Comparison of ENCODE assay signal across 1 cellular context in the genomic region with DNA sequence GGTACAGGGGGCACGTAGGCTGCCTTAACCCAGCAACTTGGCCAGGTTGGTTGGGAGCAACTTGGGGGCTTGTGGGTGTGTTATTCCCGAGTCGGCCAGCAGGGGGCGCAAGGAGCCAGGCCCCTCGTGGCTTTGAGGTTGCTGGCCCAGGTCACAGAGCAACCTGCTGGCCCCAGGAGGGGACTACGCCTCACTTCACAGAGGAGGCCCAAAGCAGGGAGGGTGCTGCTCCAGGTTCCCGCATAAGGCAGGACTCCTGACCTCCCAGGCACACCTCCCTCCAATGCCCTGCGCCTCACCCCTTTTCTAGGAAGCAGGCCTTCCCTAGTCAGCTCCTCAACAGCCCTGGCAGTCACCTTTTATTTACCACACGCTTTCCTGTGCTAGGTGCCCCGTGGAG.
TF ChIP-seq lines count a peak whose summit lies in the region.

No MANE protein-coding gene starts in this region.

TF ChIP-seq in HepG2, 621 proteins besides CTCF, POLR2A, EP300 and RAD21 (continued from another document and continues in another):
- TF ChIP-seq, protein P1, sequence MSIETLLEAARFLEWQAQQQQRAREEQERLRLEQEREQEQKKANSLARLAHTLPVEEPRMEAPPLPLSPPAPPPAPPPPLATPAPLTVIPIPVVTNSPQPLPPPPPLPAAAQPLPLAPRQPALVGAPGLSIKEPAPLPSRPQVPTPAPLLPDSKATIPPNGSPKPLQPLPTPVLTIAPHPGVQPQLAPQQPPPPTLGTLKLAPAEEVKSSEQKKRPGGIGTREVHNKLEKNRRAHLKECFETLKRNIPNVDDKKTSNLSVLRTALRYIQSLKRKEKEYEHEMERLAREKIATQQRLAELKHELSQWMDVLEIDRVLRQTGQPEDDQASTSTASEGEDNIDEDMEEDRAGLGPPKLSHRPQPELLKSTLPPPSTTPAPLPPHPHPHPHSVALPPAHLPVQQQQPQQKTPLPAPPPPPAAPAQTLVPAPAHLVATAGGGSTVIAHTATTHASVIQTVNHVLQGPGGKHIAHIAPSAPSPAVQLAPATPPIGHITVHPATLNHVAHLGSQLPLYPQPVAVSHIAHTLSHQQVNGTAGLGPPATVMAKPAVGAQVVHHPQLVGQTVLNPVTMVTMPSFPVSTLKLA (IDR thresholded peaks at IDR 0.05): no peak
- TF ChIP-seq RARA (CRISPR knock-in tag; IDR thresholded peaks at IDR 0.05): 0 out of 2 replicates have a peak, but pooled peaks have one; percentile 52
- no peak for TF ChIP-seq HNRNPL (IDR thresholded peaks at IDR 0.05; ENCODE audit: low read depth, low read length)
- TF ChIP-seq ZMYM3 (CRISPR knock-in tag; IDR thresholded peaks at IDR 0.05): no peak
- TF ChIP-seq PTBP1 (IDR thresholded peaks at IDR 0.05; ENCODE audit: low read depth, low read length, poor library complexity, severe bottlenecking): no peak
- no peak; the same call in 1 of the 2 replicates for TF ChIP-seq MAZ (IDR thresholded peaks at IDR 0.05; ENCODE audit: borderline replicate concordance, low read depth, low read length)
- peak; percentile 48; the same call in 1 of the 2 replicates for TF ChIP-seq MAZ (CRISPR knock-in tag; IDR thresholded peaks at IDR 0.05; ENCODE audit: low read depth)
- TF ChIP-seq ZNF703 (CRISPR knock-in tag; IDR thresholded peaks at IDR 0.05; ENCODE audit: borderline replicate concordance): no peak
- TF ChIP-seq, protein P2, sequence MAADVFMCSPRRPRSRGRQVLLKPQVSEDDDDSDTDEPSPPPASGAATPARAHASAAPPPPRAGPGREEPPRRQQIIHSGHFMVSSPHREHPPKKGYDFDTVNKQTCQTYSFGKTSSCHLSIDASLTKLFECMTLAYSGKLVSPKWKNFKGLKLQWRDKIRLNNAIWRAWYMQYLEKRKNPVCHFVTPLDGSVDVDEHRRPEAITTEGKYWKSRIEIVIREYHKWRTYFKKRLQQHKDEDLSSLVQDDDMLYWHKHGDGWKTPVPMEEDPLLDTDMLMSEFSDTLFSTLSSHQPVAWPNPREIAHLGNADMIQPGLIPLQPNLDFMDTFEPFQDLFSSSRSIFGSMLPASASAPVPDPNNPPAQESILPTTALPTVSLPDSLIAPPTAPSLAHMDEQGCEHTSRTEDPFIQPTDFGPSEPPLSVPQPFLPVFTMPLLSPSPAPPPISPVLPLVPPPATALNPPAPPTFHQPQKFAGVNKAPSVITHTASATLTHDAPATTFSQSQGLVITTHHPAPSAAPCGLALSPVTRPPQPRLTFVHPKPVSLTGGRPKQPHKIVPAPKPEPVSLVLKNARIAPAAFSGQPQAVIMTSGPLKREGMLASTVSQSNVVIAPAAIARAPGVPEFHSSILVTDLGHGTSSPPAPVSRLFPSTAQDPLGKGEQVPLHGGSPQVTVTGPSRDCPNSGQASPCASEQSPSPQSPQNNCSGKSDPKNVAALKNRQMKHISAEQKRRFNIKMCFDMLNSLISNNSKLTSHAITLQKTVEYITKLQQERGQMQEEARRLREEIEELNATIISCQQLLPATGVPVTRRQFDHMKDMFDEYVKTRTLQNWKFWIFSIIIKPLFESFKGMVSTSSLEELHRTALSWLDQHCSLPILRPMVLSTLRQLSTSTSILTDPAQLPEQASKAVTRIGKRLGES (CRISPR knock-in tag; IDR thresholded peaks at IDR 0.05; ENCODE audit: borderline replicate concordance): no peak
- TF ChIP-seq, protein P3, sequence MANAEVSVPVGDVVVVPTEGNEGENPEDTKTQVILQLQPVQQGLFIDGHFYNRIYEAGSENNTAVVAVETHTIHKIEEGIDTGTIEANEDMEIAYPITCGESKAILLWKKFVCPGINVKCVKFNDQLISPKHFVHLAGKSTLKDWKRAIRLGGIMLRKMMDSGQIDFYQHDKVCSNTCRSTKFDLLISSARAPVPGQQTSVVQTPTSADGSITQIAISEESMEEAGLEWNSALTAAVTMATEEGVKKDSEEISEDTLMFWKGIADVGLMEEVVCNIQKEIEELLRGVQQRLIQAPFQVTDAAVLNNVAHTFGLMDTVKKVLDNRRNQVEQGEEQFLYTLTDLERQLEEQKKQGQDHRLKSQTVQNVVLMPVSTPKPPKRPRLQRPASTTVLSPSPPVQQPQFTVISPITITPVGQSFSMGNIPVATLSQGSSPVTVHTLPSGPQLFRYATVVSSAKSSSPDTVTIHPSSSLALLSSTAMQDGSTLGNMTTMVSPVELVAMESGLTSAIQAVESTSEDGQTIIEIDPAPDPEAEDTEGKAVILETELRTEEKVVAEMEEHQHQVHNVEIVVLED (CRISPR knock-in tag; IDR thresholded peaks at IDR 0.05; ENCODE audit: borderline replicate concordance): no peak
- 0 out of 2 replicates have a peak, but pooled peaks have one; percentile 52 for TF ChIP-seq ZNF567 (CRISPR knock-in tag; IDR thresholded peaks at IDR 0.05; ENCODE audit: borderline replicate concordance)
- TF ChIP-seq ZKSCAN1 (IDR thresholded peaks at IDR 0.05; ENCODE audit: low read length): no peak
- no peak for TF ChIP-seq FOXK1 (CRISPR knock-in tag; IDR thresholded peaks at IDR 0.05; ENCODE audit: borderline replicate concordance, low read depth)
- TF ChIP-seq SSRP1 (CRISPR knock-in tag; IDR thresholded peaks at IDR 0.05): no peak
- TF ChIP-seq, protein P4, sequence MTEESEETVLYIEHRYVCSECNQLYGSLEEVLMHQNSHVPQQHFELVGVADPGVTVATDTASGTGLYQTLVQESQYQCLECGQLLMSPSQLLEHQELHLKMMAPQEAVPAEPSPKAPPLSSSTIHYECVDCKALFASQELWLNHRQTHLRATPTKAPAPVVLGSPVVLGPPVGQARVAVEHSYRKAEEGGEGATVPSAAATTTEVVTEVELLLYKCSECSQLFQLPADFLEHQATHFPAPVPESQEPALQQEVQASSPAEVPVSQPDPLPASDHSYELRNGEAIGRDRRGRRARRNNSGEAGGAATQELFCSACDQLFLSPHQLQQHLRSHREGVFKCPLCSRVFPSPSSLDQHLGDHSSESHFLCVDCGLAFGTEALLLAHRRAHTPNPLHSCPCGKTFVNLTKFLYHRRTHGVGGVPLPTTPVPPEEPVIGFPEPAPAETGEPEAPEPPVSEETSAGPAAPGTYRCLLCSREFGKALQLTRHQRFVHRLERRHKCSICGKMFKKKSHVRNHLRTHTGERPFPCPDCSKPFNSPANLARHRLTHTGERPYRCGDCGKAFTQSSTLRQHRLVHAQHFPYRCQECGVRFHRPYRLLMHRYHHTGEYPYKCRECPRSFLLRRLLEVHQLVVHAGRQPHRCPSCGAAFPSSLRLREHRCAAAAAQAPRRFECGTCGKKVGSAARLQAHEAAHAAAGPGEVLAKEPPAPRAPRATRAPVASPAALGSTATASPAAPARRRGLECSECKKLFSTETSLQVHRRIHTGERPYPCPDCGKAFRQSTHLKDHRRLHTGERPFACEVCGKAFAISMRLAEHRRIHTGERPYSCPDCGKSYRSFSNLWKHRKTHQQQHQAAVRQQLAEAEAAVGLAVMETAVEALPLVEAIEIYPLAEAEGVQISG (CRISPR knock-in tag; IDR thresholded peaks at IDR 0.05): peak; percentile 40; the same call in 1 of the 2 replicates
- TF ChIP-seq SNAI1 (CRISPR knock-in tag; IDR thresholded peaks at IDR 0.05; ENCODE audit: borderline replicate concordance): no peak
- TF ChIP-seq, protein P5, sequence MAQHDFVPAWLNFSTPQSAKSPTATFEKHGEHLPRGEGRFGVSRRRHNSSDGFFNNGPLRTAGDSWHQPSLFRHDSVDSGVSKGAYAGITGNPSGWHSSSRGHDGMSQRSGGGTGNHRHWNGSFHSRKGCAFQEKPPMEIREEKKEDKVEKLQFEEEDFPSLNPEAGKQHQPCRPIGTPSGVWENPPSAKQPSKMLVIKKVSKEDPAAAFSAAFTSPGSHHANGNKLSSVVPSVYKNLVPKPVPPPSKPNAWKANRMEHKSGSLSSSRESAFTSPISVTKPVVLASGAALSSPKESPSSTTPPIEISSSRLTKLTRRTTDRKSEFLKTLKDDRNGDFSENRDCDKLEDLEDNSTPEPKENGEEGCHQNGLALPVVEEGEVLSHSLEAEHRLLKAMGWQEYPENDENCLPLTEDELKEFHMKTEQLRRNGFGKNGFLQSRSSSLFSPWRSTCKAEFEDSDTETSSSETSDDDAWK (CRISPR knock-in tag; IDR thresholded peaks at IDR 0.05): no peak
- no peak for TF ChIP-seq ZNF317 (CRISPR knock-in tag; IDR thresholded peaks at IDR 0.05)
- TF ChIP-seq ZNF124 (CRISPR knock-in tag; IDR thresholded peaks at IDR 0.05): no peak
- no peak for TF ChIP-seq ZNF883 (CRISPR knock-in tag; IDR thresholded peaks at IDR 0.05; ENCODE audit: not compliant biosample characterization)
- no peak for TF ChIP-seq ATM (IDR thresholded peaks at IDR 0.05; ENCODE audit: borderline replicate concordance)
- no peak for TF ChIP-seq MATR3 (CRISPR knock-in tag; IDR thresholded peaks at IDR 0.05)
- TF ChIP-seq ZFP36L2 (CRISPR knock-in tag; IDR thresholded peaks at IDR 0.05): no peak
- TF ChIP-seq, protein P6, sequence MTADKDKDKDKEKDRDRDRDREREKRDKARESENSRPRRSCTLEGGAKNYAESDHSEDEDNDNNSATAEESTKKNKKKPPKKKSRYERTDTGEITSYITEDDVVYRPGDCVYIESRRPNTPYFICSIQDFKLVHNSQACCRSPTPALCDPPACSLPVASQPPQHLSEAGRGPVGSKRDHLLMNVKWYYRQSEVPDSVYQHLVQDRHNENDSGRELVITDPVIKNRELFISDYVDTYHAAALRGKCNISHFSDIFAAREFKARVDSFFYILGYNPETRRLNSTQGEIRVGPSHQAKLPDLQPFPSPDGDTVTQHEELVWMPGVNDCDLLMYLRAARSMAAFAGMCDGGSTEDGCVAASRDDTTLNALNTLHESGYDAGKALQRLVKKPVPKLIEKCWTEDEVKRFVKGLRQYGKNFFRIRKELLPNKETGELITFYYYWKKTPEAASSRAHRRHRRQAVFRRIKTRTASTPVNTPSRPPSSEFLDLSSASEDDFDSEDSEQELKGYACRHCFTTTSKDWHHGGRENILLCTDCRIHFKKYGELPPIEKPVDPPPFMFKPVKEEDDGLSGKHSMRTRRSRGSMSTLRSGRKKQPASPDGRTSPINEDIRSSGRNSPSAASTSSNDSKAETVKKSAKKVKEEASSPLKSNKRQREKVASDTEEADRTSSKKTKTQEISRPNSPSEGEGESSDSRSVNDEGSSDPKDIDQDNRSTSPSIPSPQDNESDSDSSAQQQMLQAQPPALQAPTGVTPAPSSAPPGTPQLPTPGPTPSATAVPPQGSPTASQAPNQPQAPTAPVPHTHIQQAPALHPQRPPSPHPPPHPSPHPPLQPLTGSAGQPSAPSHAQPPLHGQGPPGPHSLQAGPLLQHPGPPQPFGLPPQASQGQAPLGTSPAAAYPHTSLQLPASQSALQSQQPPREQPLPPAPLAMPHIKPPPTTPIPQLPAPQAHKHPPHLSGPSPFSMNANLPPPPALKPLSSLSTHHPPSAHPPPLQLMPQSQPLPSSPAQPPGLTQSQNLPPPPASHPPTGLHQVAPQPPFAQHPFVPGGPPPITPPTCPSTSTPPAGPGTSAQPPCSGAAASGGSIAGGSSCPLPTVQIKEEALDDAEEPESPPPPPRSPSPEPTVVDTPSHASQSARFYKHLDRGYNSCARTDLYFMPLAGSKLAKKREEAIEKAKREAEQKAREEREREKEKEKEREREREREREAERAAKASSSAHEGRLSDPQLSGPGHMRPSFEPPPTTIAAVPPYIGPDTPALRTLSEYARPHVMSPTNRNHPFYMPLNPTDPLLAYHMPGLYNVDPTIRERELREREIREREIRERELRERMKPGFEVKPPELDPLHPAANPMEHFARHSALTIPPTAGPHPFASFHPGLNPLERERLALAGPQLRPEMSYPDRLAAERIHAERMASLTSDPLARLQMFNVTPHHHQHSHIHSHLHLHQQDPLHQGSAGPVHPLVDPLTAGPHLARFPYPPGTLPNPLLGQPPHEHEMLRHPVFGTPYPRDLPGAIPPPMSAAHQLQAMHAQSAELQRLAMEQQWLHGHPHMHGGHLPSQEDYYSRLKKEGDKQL (CRISPR knock-in tag; IDR thresholded peaks at IDR 0.05; ENCODE audit: low read depth): no peak
- TF ChIP-seq RFX5 (IDR thresholded peaks at IDR 0.05; ENCODE audit: low read depth, low read length): no peak
- TF ChIP-seq ZNF790 (CRISPR knock-in tag; IDR thresholded peaks at IDR 0.05; ENCODE audit: borderline replicate concordance): no peak
- TF ChIP-seq, protein P7, sequence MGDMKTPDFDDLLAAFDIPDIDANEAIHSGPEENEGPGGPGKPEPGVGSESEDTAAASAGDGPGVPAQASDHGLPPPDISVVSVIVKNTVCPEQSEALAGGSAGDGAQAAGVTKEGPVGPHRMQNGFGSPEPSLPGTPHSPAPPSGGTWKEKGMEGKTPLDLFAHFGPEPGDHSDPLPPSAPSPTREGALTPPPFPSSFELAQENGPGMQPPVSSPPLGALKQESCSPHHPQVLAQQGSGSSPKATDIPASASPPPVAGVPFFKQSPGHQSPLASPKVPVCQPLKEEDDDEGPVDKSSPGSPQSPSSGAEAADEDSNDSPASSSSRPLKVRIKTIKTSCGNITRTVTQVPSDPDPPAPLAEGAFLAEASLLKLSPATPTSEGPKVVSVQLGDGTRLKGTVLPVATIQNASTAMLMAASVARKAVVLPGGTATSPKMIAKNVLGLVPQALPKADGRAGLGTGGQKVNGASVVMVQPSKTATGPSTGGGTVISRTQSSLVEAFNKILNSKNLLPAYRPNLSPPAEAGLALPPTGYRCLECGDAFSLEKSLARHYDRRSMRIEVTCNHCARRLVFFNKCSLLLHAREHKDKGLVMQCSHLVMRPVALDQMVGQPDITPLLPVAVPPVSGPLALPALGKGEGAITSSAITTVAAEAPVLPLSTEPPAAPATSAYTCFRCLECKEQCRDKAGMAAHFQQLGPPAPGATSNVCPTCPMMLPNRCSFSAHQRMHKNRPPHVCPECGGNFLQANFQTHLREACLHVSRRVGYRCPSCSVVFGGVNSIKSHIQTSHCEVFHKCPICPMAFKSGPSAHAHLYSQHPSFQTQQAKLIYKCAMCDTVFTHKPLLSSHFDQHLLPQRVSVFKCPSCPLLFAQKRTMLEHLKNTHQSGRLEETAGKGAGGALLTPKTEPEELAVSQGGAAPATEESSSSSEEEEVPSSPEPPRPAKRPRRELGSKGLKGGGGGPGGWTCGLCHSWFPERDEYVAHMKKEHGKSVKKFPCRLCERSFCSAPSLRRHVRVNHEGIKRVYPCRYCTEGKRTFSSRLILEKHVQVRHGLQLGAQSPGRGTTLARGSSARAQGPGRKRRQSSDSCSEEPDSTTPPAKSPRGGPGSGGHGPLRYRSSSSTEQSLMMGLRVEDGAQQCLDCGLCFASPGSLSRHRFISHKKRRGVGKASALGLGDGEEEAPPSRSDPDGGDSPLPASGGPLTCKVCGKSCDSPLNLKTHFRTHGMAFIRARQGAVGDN (CRISPR knock-in tag; IDR thresholded peaks at IDR 0.05): peak; percentile 91
- peak; percentile 27; the same call in 1 of the 2 replicates for TF ChIP-seq ZFP37 (CRISPR knock-in tag; IDR thresholded peaks at IDR 0.05; ENCODE audit: borderline replicate concordance)
- TF ChIP-seq MIER2 (CRISPR knock-in tag; IDR thresholded peaks at IDR 0.05): no peak
- TF ChIP-seq HHEX (CRISPR knock-in tag; IDR thresholded peaks at IDR 0.05): no peak
- 0 out of 2 replicates have a peak, but pooled peaks have one; percentile 25 for TF ChIP-seq ZNF329 (CRISPR knock-in tag; IDR thresholded peaks at IDR 0.05; ENCODE audit: low read depth)
- no peak for TF ChIP-seq SUZ12 (IDR thresholded peaks at IDR 0.05; ENCODE audit: low read depth, low read length)
- no peak for TF ChIP-seq ZNF761 (CRISPR knock-in tag; conservative IDR thresholded peaks at IDR 0.05)
- TF ChIP-seq MTF1 (CRISPR knock-in tag; IDR thresholded peaks at IDR 0.05): no peak
- TF ChIP-seq ZZZ3 (CRISPR knock-in tag; IDR thresholded peaks at IDR 0.05; ENCODE audit: borderline replicate concordance): no peak
- TF ChIP-seq, protein P8, sequence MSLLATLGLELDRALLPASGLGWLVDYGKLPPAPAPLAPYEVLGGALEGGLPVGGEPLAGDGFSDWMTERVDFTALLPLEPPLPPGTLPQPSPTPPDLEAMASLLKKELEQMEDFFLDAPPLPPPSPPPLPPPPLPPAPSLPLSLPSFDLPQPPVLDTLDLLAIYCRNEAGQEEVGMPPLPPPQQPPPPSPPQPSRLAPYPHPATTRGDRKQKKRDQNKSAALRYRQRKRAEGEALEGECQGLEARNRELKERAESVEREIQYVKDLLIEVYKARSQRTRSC (CRISPR knock-in tag; IDR thresholded peaks at IDR 0.05; ENCODE audit: low read depth): no peak
- TF ChIP-seq ZNF781 (CRISPR knock-in tag; IDR thresholded peaks at IDR 0.05; ENCODE audit: borderline replicate concordance, not compliant biosample characterization): no peak
- TF ChIP-seq TCF7 (IDR thresholded peaks at IDR 0.05; ENCODE audit: low read depth): no peak
- TF ChIP-seq ATAD3A (CRISPR knock-in tag; IDR thresholded peaks at IDR 0.05): no peak
